Comparison of ENCODE assay signal across 10 cellular contexts in genomic region chr17:19418312-19418992, GRCh38. TPM values are rescaled to one million over a fixed set of nuclear protein-coding genes. Genes with fewer than 3 reads are reported as not detected.
DNase-seq lines count a peak whose midpoint lies in the region; ATAC-seq, FAIRE-seq and TF ChIP-seq lines count a peak whose summit lies in the region.
"Had no signal": no experiment of that assay in that cellular context is flagged by ENCODE, and none has a peak within 500 bp of the region (broad histone marks: within the 10 kb centered on the region; RNA-seq: fewer than 3 reads in every experiment).

No MANE protein-coding gene starts in this region.

- WGBS in SK-N-SH (ENCODE audit: low lambda C conversion rate) = 61% methylated on average over 6 of the region's 7 CpGs
- 61 to 68% methylated on average over 7 of the region's 7 CpGs for WGBS in tibial nerve, 2 donors
- WGBS in thyroid gland, 2 donors = 72 to 74% methylated on average over 7 of the region's 7 CpGs

- POLR2A ChIA-PET in SK-N-SH (lab: Yijun Ruan, JAX) = interaction anchor here (1.3 kb wide), 1 partner anchor 40 kb away, joined by 3 read pairs; the partner anchor contains the start of gene MAPK7

- H3K27ac ChIP-seq in SK-N-SH (ENCODE audit: low read depth in 2 of 2, low read length in 1 of 2) = peak overlapping the region in 1 of 2 experiments; percentile 58; a peak in 2 of 4 replicates
- H3K27ac ChIP-seq in tibial nerve = peak overlapping the region in 3 of 4 donors; percentile 27 to 55 (median 45)
- H3K27ac ChIP-seq in thyroid gland = no peak overlapping the region
- H3K27ac ChIP-seq: parathyroid adenoma had no signal

- no peak overlapping the region for H3K9ac ChIP-seq in SK-N-SH
- H3K9ac ChIP-seq: parathyroid adenoma had no signal

- H3K36me3 ChIP-seq in SK-N-SH (replicated peaks in 1 of 2; ENCODE audit: control insufficient read depth in 1 of 2, insufficient read depth in 2 of 2, low read length in 1 of 2) (peaks cover 0 to 12% of the 10 kb centered on the region in 2 experiments), tibial nerve (no peaks in the 10 kb centered on the region), thyroid gland (no peaks in the 10 kb centered on the region)

- H3F3A ChIP-seq in SK-N-SH (replicated peaks; ENCODE audit: insufficient read depth) = peaks cover 24% of the 10 kb centered on the region

- H3K4me3 ChIP-seq in SK-N-SH (ENCODE audit: low read depth in 2 of 2, low read length in 1 of 2) (no peak overlapping the region), fibroblast of pulmonary artery (replicated peaks; ENCODE audit: low read depth, low read length) (no peak overlapping the region), tibial nerve (no peak overlapping the region), thyroid gland (replicated peaks in 1 of 3) (no peak overlapping the region)

- DNase-seq in activated naive CD8-positive, alpha-beta T cell treated with anti-CD3 and anti-CD28 coated beads, Interleukin-2, amount 50 U/mL, for 24 hours = no peak
- no peak for DNase-seq in activated naive CD8-positive, alpha-beta T cell treated with anti-CD3 and anti-CD28 coated beads for 36 hours
- DNase-seq in SK-N-SH = no peak
- peak; percentile 58 for DNase-seq in fibroblast of pulmonary artery (ENCODE audit: low read depth)
- DNase-seq in tibial nerve (ENCODE audit: low spot score in 2 of 2) = peak in 1 of 2 donors; percentile 27
- no peak for DNase-seq in thyroid gland
- no peak for DNase-seq in GM12892 (ENCODE audit: insufficient read length)
- DNase-seq in chondrocyte (ENCODE audit: low spot score) = no peak
- DNase-seq: CD4-positive, CD25-positive, alpha-beta regulatory T cell had no signal

- H4K20me1 ChIP-seq in SK-N-SH (ENCODE audit: insufficient read depth) = no peaks in the 10 kb centered on the region

- H3K79me2 ChIP-seq in SK-N-SH (ENCODE audit: insufficient read depth) = no peaks in the 10 kb centered on the region
- H3K79me2 ChIP-seq: parathyroid adenoma had no signal

- peaks cover 4% of the 10 kb centered on the region for H3K27me3 Mint-ChIP-seq in activated naive CD8-positive, alpha-beta T cell treated with anti-CD3 and anti-CD28 coated beads, Interleukin-2, amount 50 U/mL, for 24 hours
- no peaks in the 10 kb centered on the region for H3K27me3 Mint-ChIP-seq in activated naive CD8-positive, alpha-beta T cell treated with anti-CD3 and anti-CD28 coated beads for 36 hours
- H3K27me3 Mint-ChIP-seq in chondrocyte (ENCODE audit: low read depth) = no peaks in the 10 kb centered on the region

- no peak overlapping the region for H3K4me3 Mint-ChIP-seq in activated naive CD8-positive, alpha-beta T cell treated with anti-CD3 and anti-CD28 coated beads, Interleukin-2, amount 50 U/mL, for 24 hours
- H3K4me3 Mint-ChIP-seq in activated naive CD8-positive, alpha-beta T cell treated with anti-CD3 and anti-CD28 coated beads for 36 hours = no peak overlapping the region
- no peak overlapping the region for H3K4me3 Mint-ChIP-seq in chondrocyte (ENCODE audit: unreplicated experiment)
- H3K4me3 Mint-ChIP-seq: CD4-positive, CD25-positive, alpha-beta regulatory T cell had no signal

- intact Hi-C loops in thyroid gland (cut with DNase I) = no loop called here

- no peak for TF ChIP-seq RAD21 in SK-N-SH (IDR thresholded peaks at IDR 0.05; ENCODE audit: low read length)

- H3K4me1 ChIP-seq in SK-N-SH (ENCODE audit: control insufficient read depth in 1 of 2, insufficient read depth in 2 of 2, low read depth in 1 of 2, low read length in 1 of 2) (peaks cover 5 to 17% of the 10 kb centered on the region in 2 experiments; a peak in 3 of 4 replicates), tibial nerve (peaks cover 0 to 5% (median 0%) of the 10 kb centered on the region in 4 donors), thyroid gland (no peaks in the 10 kb centered on the region)
- H3K4me1 ChIP-seq: parathyroid adenoma had no signal

- no peaks in the 10 kb centered on the region for H3K9me2 ChIP-seq in SK-N-SH

- FAIRE-seq in GM12892 (lab: Jason Lieb, UNC) = no peak

- H3K27ac Mint-ChIP-seq in activated naive CD8-positive, alpha-beta T cell treated with anti-CD3 and anti-CD28 coated beads, Interleukin-2, amount 50 U/mL, for 24 hours = no peak overlapping the region
- H3K27ac Mint-ChIP-seq in activated naive CD8-positive, alpha-beta T cell treated with anti-CD3 and anti-CD28 coated beads for 36 hours = no peak overlapping the region
- H3K27ac Mint-ChIP-seq in chondrocyte (ENCODE audit: unreplicated experiment) = no peak overlapping the region

- CTCF ChIA-PET in SK-N-SH (lab: Yijun Ruan, JAX) = interaction anchor here (0.9 to 2.2 kb wide), 3 partner anchors 8 to 55 kb away, joined by 4 to 9 read pairs (median 4); partner anchors contain the start of gene B9D1

- H3K9me3 Mint-ChIP-seq in activated naive CD8-positive, alpha-beta T cell treated with anti-CD3 and anti-CD28 coated beads, Interleukin-2, amount 50 U/mL, for 24 hours = no peaks in the 10 kb centered on the region
- no peaks in the 10 kb centered on the region for H3K9me3 Mint-ChIP-seq in activated naive CD8-positive, alpha-beta T cell treated with anti-CD3 and anti-CD28 coated beads for 36 hours
- no peaks in the 10 kb centered on the region for H3K9me3 Mint-ChIP-seq in chondrocyte (ENCODE audit: low read depth)
- H3K9me3 Mint-ChIP-seq: CD4-positive, CD25-positive, alpha-beta regulatory T cell had no signal

- peak; percentile 59 for ATAC-seq in activated naive CD8-positive, alpha-beta T cell treated with anti-CD3 and anti-CD28 coated beads, Interleukin-2, amount 50 U/mL, for 24 hours

- no peak overlapping the region for H2AFZ ChIP-seq in SK-N-SH (ENCODE audit: low read depth)
- H2AFZ ChIP-seq: parathyroid adenoma had no signal

- H3K9me3 ChIP-seq in SK-N-SH (no peaks in the 10 kb centered on the region), tibial nerve (no peaks in the 10 kb centered on the region), thyroid gland (no peaks in the 10 kb centered on the region)

- H3K4me2 ChIP-seq in SK-N-SH = peak overlapping the region; percentile 36; the same call in 1 of the 2 replicates

- TF ChIP-seq CTCF in SK-N-SH (IDR thresholded peaks at IDR 0.05) = no peak
- peak; percentile 1 for TF ChIP-seq CTCF in fibroblast of pulmonary artery (IDR thresholded peaks at IDR 0.05; ENCODE audit: low read length, missing control alignments)
- peak in 1 of 5 experiments; percentile 19 for TF ChIP-seq CTCF in tibial nerve (IDR thresholded peaks at IDR 0.05)
- no peak for TF ChIP-seq CTCF in thyroid gland (IDR thresholded peaks at IDR 0.05)
- no peak for TF ChIP-seq CTCF in chondrocyte (IDR thresholded peaks at IDR 0.05)

- H3K36me3 Mint-ChIP-seq in activated naive CD8-positive, alpha-beta T cell treated with anti-CD3 and anti-CD28 coated beads, Interleukin-2, amount 50 U/mL, for 24 hours (ENCODE audit: low read depth) = no peaks in the 10 kb centered on the region
- H3K36me3 Mint-ChIP-seq in activated naive CD8-positive, alpha-beta T cell treated with anti-CD3 and anti-CD28 coated beads for 36 hours = no peaks in the 10 kb centered on the region
- H3K36me3 Mint-ChIP-seq in chondrocyte (ENCODE audit: low read depth) = no peaks in the 10 kb centered on the region
- H3K36me3 Mint-ChIP-seq: CD4-positive, CD25-positive, alpha-beta regulatory T cell had no signal

- TF ChIP-seq EP300 in SK-N-SH (IDR thresholded peaks at IDR 0.05; ENCODE audit: borderline replicate concordance in 1 of 2, low read depth in 1 of 2, low read length in 1 of 2) (no peak), tibial nerve (IDR thresholded peaks at IDR 0.05) (peak in 1 of 2 donors; percentile 16)

- TF ChIP-seq POLR2A in tibial nerve (IDR thresholded peaks at IDR 0.05) (no peak), thyroid gland (IDR thresholded peaks at IDR 0.05) (no peak), GM12892 (IDR thresholded peaks at IDR 0.05; ENCODE audit: low read depth, low read length) (no peak)

- peaks cover 4% of the 10 kb centered on the region for H3K4me1 Mint-ChIP-seq in activated naive CD8-positive, alpha-beta T cell treated with anti-CD3 and anti-CD28 coated beads, Interleukin-2, amount 50 U/mL, for 24 hours
- no peaks in the 10 kb centered on the region for H3K4me1 Mint-ChIP-seq in activated naive CD8-positive, alpha-beta T cell treated with anti-CD3 and anti-CD28 coated beads for 36 hours
- no peaks in the 10 kb centered on the region for H3K4me1 Mint-ChIP-seq in chondrocyte (ENCODE audit: low read depth)

- H3K27me3 ChIP-seq in SK-N-SH (ENCODE audit: insufficient read depth) (no peaks in the 10 kb centered on the region), tibial nerve (no peaks in the 10 kb centered on the region), thyroid gland (no peaks in the 10 kb centered on the region)

RNA-seq across cellular contexts. Expression of gene RNF112, which starts 7.4 kb away (rescaled TPM):
- under 1 TPM in 1 of 2 experiments, not detected in 1; 0.10 TPM for total RNA-seq in activated naive CD8-positive, alpha-beta T cell treated with anti-CD3 and anti-CD28 coated beads for 36 hours
- polyA plus RNA-seq in SK-N-SH (2012; rRNA removed) = 22.6 and 26.9 TPM in 2 replicates
- 6.7 and 9.2 TPM in 2 replicates for polyA plus RNA-seq in SK-N-SH (2012; cell fraction: cytosol; rRNA removed)
- 144 and 163 TPM in 2 replicates for polyA plus RNA-seq in SK-N-SH (2012; cell fraction: nucleus; rRNA removed)
- total RNA-seq in tibial nerve (1 to 10 TPM in 3 of 4 donors, under 1 TPM in 1; 0.44 to 2.5 (median 1.8) TPM), thyroid gland (1 to 10 TPM in 3 of 4 donors, under 1 TPM in 1; 0.83 to 3.5 (median 2.2) TPM), chondrocyte (0.67 to 1.5 TPM (median 1.5 TPM) in 3 replicates)
- 0.13 TPM for polyA plus RNA-seq in GM12892 (2012; ENCODE audit: missing spikeins)
- polyA plus RNA-seq: CD4-positive, CD25-positive, alpha-beta regulatory T cell had no signal

RNA-seq across cellular contexts. Expression of gene MFAP4, which starts 31.5 kb away (rescaled TPM):
- under 1 TPM; 0.14 to 0.41 TPM for total RNA-seq in activated naive CD8-positive, alpha-beta T cell treated with anti-CD3 and anti-CD28 coated beads for 36 hours
- polyA plus RNA-seq in SK-N-SH (2012; rRNA removed) = 112 and 120 TPM in 2 replicates
- 98.4 and 115 TPM in 2 replicates for polyA plus RNA-seq in SK-N-SH (2012; cell fraction: cytosol; rRNA removed)
- 99.5 and 101 TPM in 2 replicates for polyA plus RNA-seq in SK-N-SH (2012; cell fraction: nucleus; rRNA removed)
- total RNA-seq in tibial nerve (100 to 1,000 TPM in 1 of 4 donors, 10 to 100 TPM in 3; 30.6 to 131 (median 53.4) TPM), thyroid gland (100 to 1,000 TPM in 1 of 4 donors, 10 to 100 TPM in 3; 12.6 to 105 (median 53.5) TPM), chondrocyte (307 to 312 TPM (median 310 TPM) in 3 replicates)
- not detected for polyA plus RNA-seq in GM12892 (2012; ENCODE audit: missing spikeins)
- total RNA-seq: CD4-positive, CD25-positive, alpha-beta regulatory T cell had no signal
- polyA plus RNA-seq: CD4-positive, CD25-positive, alpha-beta regulatory T cell had no signal

RNA-seq across cellular contexts. Expression of gene MAPK7, which starts 40.2 kb away (rescaled TPM):
- 10 to 100 TPM; 14.0 to 16.0 TPM for total RNA-seq in activated naive CD8-positive, alpha-beta T cell treated with anti-CD3 and anti-CD28 coated beads for 36 hours
- 10.5 and 19.1 TPM in 2 replicates for polyA plus RNA-seq in SK-N-SH (2012; rRNA removed)
- polyA plus RNA-seq in SK-N-SH (2012; cell fraction: cytosol; rRNA removed) = 8.9 and 14.2 TPM in 2 replicates
- polyA plus RNA-seq in SK-N-SH (2012; cell fraction: nucleus; rRNA removed) = 54.4 and 71.5 TPM in 2 replicates
- total RNA-seq in tibial nerve (10 to 100 TPM; 29.5 to 62.4 (median 39.3) TPM), thyroid gland (10 to 100 TPM; 22.4 to 46.5 (median 31.3) TPM), chondrocyte (50.0 to 53.6 TPM (median 52.3 TPM) in 3 replicates)
- polyA plus RNA-seq in GM12892 (2012; ENCODE audit: missing spikeins) = 4.2 TPM

RNA-seq across cellular contexts. Expression of gene B9D1, which starts 55.9 kb away (rescaled TPM):
- total RNA-seq in activated naive CD8-positive, alpha-beta T cell treated with anti-CD3 and anti-CD28 coated beads for 36 hours = 1 to 10 TPM; 4.7 to 7.3 TPM
- 75.0 and 81.6 TPM in 2 replicates for polyA plus RNA-seq in SK-N-SH (2012; rRNA removed)
- 56.1 and 64.8 TPM in 2 replicates for polyA plus RNA-seq in SK-N-SH (2012; cell fraction: cytosol; rRNA removed)
- polyA plus RNA-seq in SK-N-SH (2012; cell fraction: nucleus; rRNA removed) = 81.5 and 92.1 TPM in 2 replicates
- 10 to 100 TPM; 21.6 to 65.4 (median 43.4) TPM for total RNA-seq in tibial nerve
- total RNA-seq in thyroid gland = 100 to 1,000 TPM in 2 of 4 donors, 10 to 100 TPM in 2; 45.0 to 104 (median 90.3) TPM
- polyA plus RNA-seq in GM12892 (2012; ENCODE audit: missing spikeins) = 10.8 TPM
- total RNA-seq in chondrocyte = 9.4 to 22.0 TPM (median 9.9 TPM) in 3 replicates

Comparison
In these comparisons a context has a peak if more than half of its experiments do, and no peak if none do; other contexts are left out.
1. H3K27ac ChIP-seq: peak in tibial nerve (3 of 4); none in thyroid gland (0 of 3).
2. RNA of gene MFAP4, which starts 31.5 kb away (total RNA-seq): 307 to 312 TPM in chondrocyte, 12.6 to 105 TPM in thyroid gland and 30.6 to 131 TPM in tibial nerve; 0.14 to 0.41 TPM in activated naive CD8-positive, alpha-beta T cell treated with anti-CD3 and anti-CD28 coated beads for 36 hours; every median in the first group is over 4 times any median in the second.